ENCODE assay signal across 8 cellular contexts in the genomic region with DNA sequence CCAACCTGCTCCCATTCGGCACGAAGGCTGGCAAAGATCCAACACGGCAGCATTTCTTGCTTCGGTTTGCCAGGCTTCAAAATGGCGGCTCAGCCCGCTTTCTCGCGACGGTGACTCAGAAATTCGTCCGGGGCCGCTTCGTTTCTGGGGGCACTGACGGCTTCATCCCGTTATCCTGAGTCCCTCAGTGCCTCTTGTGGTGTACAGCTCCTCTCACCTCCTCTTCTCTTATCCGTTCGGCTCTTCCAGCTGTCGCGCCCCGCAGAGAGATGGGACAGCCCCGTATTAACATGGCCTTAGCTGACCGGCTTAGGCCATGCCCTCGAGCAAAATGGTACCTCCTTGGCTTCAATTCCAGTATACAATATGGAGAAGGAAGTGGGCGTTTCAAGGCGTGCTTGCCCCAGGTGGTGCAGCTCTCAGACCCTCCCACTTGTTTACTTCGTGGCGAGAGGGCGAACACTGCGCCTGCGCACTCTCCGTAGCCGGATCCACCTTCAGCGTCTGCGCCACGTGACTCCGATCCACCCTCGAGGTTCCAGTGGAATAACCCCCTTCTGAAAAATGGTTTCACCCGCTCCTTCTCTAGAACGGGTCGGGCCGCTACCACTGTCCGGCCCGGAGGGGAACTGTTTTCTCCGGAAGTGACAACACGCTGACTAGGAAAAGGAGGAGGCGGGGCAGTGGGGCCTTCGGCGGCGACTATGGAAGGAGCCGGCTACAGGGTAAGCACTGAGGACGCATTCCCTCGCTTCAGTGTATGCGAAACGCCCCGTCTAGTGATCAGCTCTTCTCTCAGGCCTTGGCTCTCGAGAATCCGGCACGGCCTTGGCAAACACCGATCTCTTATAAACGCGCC. TPM values are rescaled to one million over a fixed set of nuclear protein-coding genes. Genes with fewer than 3 reads are reported as not detected.
DNase-seq lines count a peak whose midpoint lies in the region; ATAC-seq and TF ChIP-seq lines count a peak whose summit lies in the region.

A gene (minus strand): TSS at position 336 of the 859 bp plus-strand sequence. CDS start 4,060 bp downstream, outside the sequence.
A gene (plus strand): TSS at position 683 of the 859 bp plus-strand sequence. CDS start 22 bp downstream, at position 705.

- H3K4me3 ChIP-seq in fibroblast of lung (replicated peaks in 1 of 4; ENCODE audit: control extremely low read depth in 1 of 4, insufficient read depth in 1 of 4, low read depth in 3 of 4, low read length in 4 of 4): peak within 1 kb of the TSS; percentile 85 to 98 (median 92)

- no peak within 1 kb of the TSS for H3K4me3 Mint-ChIP-seq in activated T-helper 17 cell treated with anti-CD3 and anti-CD28 coated beads, Interleukin-2, amount 50 U/mL, for 72 hours
- H3K4me3 Mint-ChIP-seq in naive B cell: no peak within 1 kb of the TSS
- no peak within 1 kb of the TSS for H3K4me3 Mint-ChIP-seq in stimulated activated memory B cell treated with anti-CD40 and anti-IgM and Interleukin-4, amounts not matched to agents 10 μg/mL and 1 μg/mL and 100 μg/mL, for 72 hours

- H3K4me2 ChIP-seq in fibroblast of lung (ENCODE audit: extremely low read depth, insufficient read depth, low read length): peak within 1 kb of the TSS; percentile 93

- no peaks in the 10 kb centered on the region for H4K20me1 ChIP-seq in fibroblast of lung (ENCODE audit: control insufficient read depth, extremely low read depth, insufficient read depth, low read length)

- peaks cover 8% of the 10 kb centered on the region for H3K4me1 Mint-ChIP-seq in activated T-helper 17 cell treated with anti-CD3 and anti-CD28 coated beads, Interleukin-2, amount 50 U/mL, for 72 hours
- peaks cover 18 to 26% (median 25%) of the 10 kb centered on the region in 3 donors for H3K4me1 Mint-ChIP-seq in naive B cell
- peaks cover 34% of the 10 kb centered on the region for H3K4me1 Mint-ChIP-seq in stimulated activated memory B cell treated with anti-CD40 and anti-IgM and Interleukin-4, amounts not matched to agents 10 μg/mL and 1 μg/mL and 100 μg/mL, for 72 hours

- H3K27ac ChIP-seq in RWPE1 (peak within 1 kb of the TSS; percentile 96), fibroblast of lung (ENCODE audit: insufficient read depth, low read length) (peak within 1 kb of the TSS; percentile 94)

- H3K27ac Mint-ChIP-seq in activated T-helper 17 cell treated with anti-CD3 and anti-CD28 coated beads, Interleukin-2, amount 50 U/mL, for 72 hours: no peak within 1 kb of the TSS
- H3K27ac Mint-ChIP-seq in naive B cell: peak within 1 kb of the TSS in 2 of 6 donors; percentile 70 to 96
- H3K27ac Mint-ChIP-seq in stimulated activated memory B cell treated with anti-CD40 and anti-IgM and Interleukin-4, amounts not matched to agents 10 μg/mL and 1 μg/mL and 100 μg/mL, for 72 hours: no peak within 1 kb of the TSS

- H3K4me1 ChIP-seq in fibroblast of lung (ENCODE audit: control insufficient read depth, extremely low read depth, insufficient read depth, low read length): peaks cover 4% of the 10 kb centered on the region

- peak within 1 kb of the TSS; percentile 98 for H3K9ac ChIP-seq in fibroblast of lung (ENCODE audit: insufficient read depth, low read length)

- no peaks in the 10 kb centered on the region for H3K27me3 Mint-ChIP-seq in activated T-helper 17 cell treated with anti-CD3 and anti-CD28 coated beads, Interleukin-2, amount 50 U/mL, for 72 hours
- no peaks in the 10 kb centered on the region for H3K27me3 Mint-ChIP-seq in naive B cell
- no peaks in the 10 kb centered on the region for H3K27me3 Mint-ChIP-seq in stimulated activated memory B cell treated with anti-CD40 and anti-IgM and Interleukin-4, amounts not matched to agents 10 μg/mL and 1 μg/mL and 100 μg/mL, for 72 hours

- no peaks in the 10 kb centered on the region for H3K27me3 ChIP-seq in fibroblast of lung (ENCODE audit: control insufficient read depth, insufficient read depth, low read length)

- H3K9me3 Mint-ChIP-seq in activated T-helper 17 cell treated with anti-CD3 and anti-CD28 coated beads, Interleukin-2, amount 50 U/mL, for 72 hours: no peaks in the 10 kb centered on the region
- no peaks in the 10 kb centered on the region for H3K9me3 Mint-ChIP-seq in naive B cell
- no peaks in the 10 kb centered on the region for H3K9me3 Mint-ChIP-seq in stimulated activated memory B cell treated with anti-CD40 and anti-IgM and Interleukin-4, amounts not matched to agents 10 μg/mL and 1 μg/mL and 100 μg/mL, for 72 hours

- no peak for TF ChIP-seq CTCF in RWPE1 (conservative IDR thresholded peaks at IDR 0.05; ENCODE audit: low read depth)
- TF ChIP-seq CTCF in fibroblast of lung (conservative IDR thresholded peaks at IDR 0.05 in 1 of 2, IDR thresholded peaks at IDR 0.05 in 1 of 2; ENCODE audit: low read depth in 1 of 2, low read length in 2 of 2): no peak

- peaks cover 22% of the 10 kb centered on the region for H3K79me2 ChIP-seq in fibroblast of lung (ENCODE audit: control insufficient read depth, insufficient read depth, low read length)

- H2AFZ ChIP-seq in fibroblast of lung (ENCODE audit: low read length): peak within 1 kb of the TSS; percentile 93

- H3K36me3 Mint-ChIP-seq in activated T-helper 17 cell treated with anti-CD3 and anti-CD28 coated beads, Interleukin-2, amount 50 U/mL, for 72 hours (ENCODE audit: low read depth): peaks cover 68% of the 10 kb centered on the region
- peaks cover 0 to 10% of the 10 kb centered on the region in 2 donors for H3K36me3 Mint-ChIP-seq in naive B cell
- H3K36me3 Mint-ChIP-seq in stimulated activated memory B cell treated with anti-CD40 and anti-IgM and Interleukin-4, amounts not matched to agents 10 μg/mL and 1 μg/mL and 100 μg/mL, for 72 hours: peaks cover 36% of the 10 kb centered on the region

- POLR2A ChIA-PET in RWPE1 (lab: Yijun Ruan, JAX; ENCODE audit: low non-redundant PET): interaction anchor here (0.5 to 1.2 kb wide), 3 partner anchors 9 to 49 kb away, joined by 4 to 5 read pairs (median 5); a partner anchor contains a TSS

- H3K9me3 ChIP-seq in fibroblast of lung (ENCODE audit: control insufficient read depth, insufficient read depth, low read depth, low read length): no peaks in the 10 kb centered on the region

- CTCF ChIA-PET in RWPE1 (lab: Yijun Ruan, JAX): interaction anchor here (0.7 kb wide), 1 partner anchor 23 kb away, joined by 3 read pairs; no protein-coding TSS in a partner anchor

- ATAC-seq in activated T-helper 17 cell treated with anti-CD3 and anti-CD28 coated beads, Interleukin-2, amount 50 U/mL, for 72 hours (replicated peaks): peak; percentile 75
- peak; percentile 62 to 66 for ATAC-seq in naive B cell (ENCODE audit: low read depth in 2 of 2)
- peak; percentile 89 for ATAC-seq in stimulated activated memory B cell treated with anti-CD40 and anti-IgM and Interleukin-4, amounts not matched to agents 10 μg/mL and 1 μg/mL and 100 μg/mL, for 72 hours

- DNase-seq in EL (peak; percentile 100), H4 (ENCODE audit: low spot score) (peak; percentile 100), LoVo (ENCODE audit: low spot score) (peak; percentile 100), RWPE1 (ENCODE audit: low spot score) (peak; percentile 99), fibroblast of lung (ENCODE audit: low read depth in 2 of 2) (peak; percentile 100), naive B cell (peak; percentile 99)

- peaks cover 28% of the 10 kb centered on the region for H3K36me3 ChIP-seq in fibroblast of lung (ENCODE audit: control insufficient read depth, insufficient read depth, low read length)

RNA-seq across cellular contexts. Expression of the first gene that starts in this region (rescaled TPM):
- 12.8 and 13.4 TPM in 2 replicates for total RNA-seq in H4 (2014; rRNA removed; shearing (Covaris generic))
- total RNA-seq in activated T-helper 17 cell treated with anti-CD3 and anti-CD28 coated beads, Interleukin-2, amount 50 U/mL, for 72 hours: 10 to 100 TPM; 33.8 to 72.8 TPM
- 9.2 and 12.2 TPM in 2 replicates for total RNA-seq in fibroblast of lung
- polyA plus RNA-seq in fibroblast of lung: 37.4 and 51.3 TPM in 2 replicates
- polyA plus RNA-seq in fibroblast of lung (2012): 54.8 and 74.5 TPM in 2 replicates
- polyA minus RNA-seq in fibroblast of lung (ENCODE audit: low replicate concordance): 41.6 and 54.1 TPM in 2 replicates
- polyA plus RNA-seq in naive B cell (ENCODE audit: low read depth in 6 of 6): 1 to 10 TPM; 1.5 to 6.0 (median 3.2) TPM

RNA-seq across cellular contexts. Expression of the second gene that starts in this region (rescaled TPM):
- total RNA-seq in H4 (2014; rRNA removed; shearing (Covaris generic)): 2.6 and 6.8 TPM in 2 replicates
- total RNA-seq in activated T-helper 17 cell treated with anti-CD3 and anti-CD28 coated beads, Interleukin-2, amount 50 U/mL, for 72 hours: 10 to 100 TPM; 21.4 to 57.4 TPM
- total RNA-seq in fibroblast of lung: 10.0 and 19.5 TPM in 2 replicates
- 32.5 and 34.2 TPM in 2 replicates for polyA plus RNA-seq in fibroblast of lung
- polyA plus RNA-seq in fibroblast of lung (2012): 42.3 and 47.1 TPM in 2 replicates
- polyA minus RNA-seq in fibroblast of lung (ENCODE audit: low replicate concordance): 111 and 165 TPM in 2 replicates
- polyA plus RNA-seq in naive B cell (ENCODE audit: low read depth in 6 of 6): 10 to 100 TPM; 10.5 to 20.6 (median 12.3) TPM

Comparison
In these comparisons a context has a peak if more than half of its experiments do, and no peak if none do; other contexts are left out.
1. Peak in every context shown above with its lines: DNase-seq, ATAC-seq, H3K4me3 ChIP-seq and H3K27ac ChIP-seq.